8 cellular contexts compared by ENCODE assay signal in genomic region chr2:238847841-238848565, GRCh38. TPM values are rescaled to one million over a fixed set of nuclear protein-coding genes. Genes with fewer than 3 reads are reported as not detected.
DNase-seq lines count a peak whose midpoint lies in the region; ATAC-seq, FAIRE-seq and TF ChIP-seq lines count a peak whose summit lies in the region.

Gene TWIST2 (plus strand): TSS chr2:238848085. CDS start chr2:238848216, 131 bp downstream.

- dilution Hi-C loops in endothelial cell of umbilical vein (cut with MboI; ENCODE audit: extremely low pct_ligation_motif_present, low sequenced_read_pairs): no loop called here

- BruUV-seq in endothelial cell of umbilical vein (replicated peaks; lab: Mats Ljungman, UMichigan): no TSS peak

- peak within 1 kb of the TSS; percentile 35 to 61 (median 59) for H3K4me3 ChIP-seq in endothelial cell of umbilical vein (replicated peaks in 1 of 3; ENCODE audit: insufficient read depth in 1 of 3, low read depth in 1 of 3, low read length in 3 of 3)
- no peak within 1 kb of the TSS for H3K4me3 ChIP-seq in mucosa of descending colon

- H4K20me1 ChIP-seq in endothelial cell of umbilical vein (replicated peaks; ENCODE audit: control insufficient read depth, extremely low read depth, insufficient read depth, low read length): no peaks in the 10 kb centered on the region

- intact Hi-C loops in endothelial cell of umbilical vein (cut with micrococcal nuclease) (loop anchor here (1.0 to 5.0 kb wide), 3 partner anchors 16 to 554 kb away; partner anchors contain the start of gene HDAC4), mucosa of descending colon (cut with DNase I, micrococcal nuclease) (no loop called here)

- peak within 1 kb of the TSS; percentile 86 for H2AFZ ChIP-seq in endothelial cell of umbilical vein (ENCODE audit: low read depth, low read length)

- peaks cover 4% of the 10 kb centered on the region for H3K4me1 ChIP-seq in endothelial cell of umbilical vein (ENCODE audit: control insufficient read depth, extremely low read depth, insufficient read depth, low read length)
- H3K4me1 ChIP-seq in mucosa of descending colon (ENCODE audit: low read depth): no peaks in the 10 kb centered on the region

- no peaks in the 10 kb centered on the region for H3K79me2 ChIP-seq in endothelial cell of umbilical vein (ENCODE audit: control insufficient read depth, insufficient read depth, low read length)

- CTCF ChIA-PET in endothelial cell of umbilical vein (lab: Charles Lee): interaction anchor here (0.8 to 3.1 kb wide), 8 partner anchors 9 to 98 kb away, joined by 3 to 14 read pairs (median 6); no protein-coding TSS in a partner anchor

- no peak within 1 kb of the TSS for H3K27ac ChIP-seq in endothelial cell of umbilical vein (ENCODE audit: insufficient read depth, low read depth, low read length)

- no peak for TF ChIP-seq POLR2A in endothelial cell of umbilical vein (IDR thresholded peaks at IDR 0.05; ENCODE audit: low read depth, low read length)

- peak; percentile 64 for ATAC-seq in mucosa of descending colon
- no peak for ATAC-seq in GM19452 (IDR thresholded peaks at IDR 0.05; ENCODE audit: unreplicated experiment)
- ATAC-seq in HG03139 (IDR thresholded peaks at IDR 0.05; ENCODE audit: unreplicated experiment): no peak

- peak; percentile 71 for DNase-seq in A172 (ENCODE audit: low spot score)
- DNase-seq in LHCN-M2 (ENCODE audit: low read depth): peak; percentile 82
- peak; percentile 50 for DNase-seq in endothelial cell of umbilical vein (ENCODE audit: low read depth, low spot score)
- DNase-seq in mucosa of descending colon: peak in 2 of 3 donors; percentile 53 to 74
- no peak for DNase-seq in DMS53 (lab: John Stamatoyannopoulos, UW)
- no peak for DNase-seq in NK-92 (lab: John Stamatoyannopoulos, UW; ENCODE audit: unreplicated experiment)

- H3K9ac ChIP-seq in endothelial cell of umbilical vein (replicated peaks; ENCODE audit: extremely low read depth, insufficient read depth, low read length): peak within 1 kb of the TSS; percentile 27

- no peaks in the 10 kb centered on the region for H3K36me3 ChIP-seq in endothelial cell of umbilical vein (ENCODE audit: control insufficient read depth in 2 of 2, extremely low read depth in 1 of 2, insufficient read depth in 2 of 2, low read length in 2 of 2)
- H3K36me3 ChIP-seq in mucosa of descending colon (ENCODE audit: low read depth): no peaks in the 10 kb centered on the region

- peaks cover 14 to 31% of the 10 kb centered on the region in 2 experiments for H3K27me3 ChIP-seq in endothelial cell of umbilical vein (ENCODE audit: control insufficient read depth in 2 of 2, insufficient read depth in 2 of 2, low read length in 2 of 2)

- FAIRE-seq in endothelial cell of umbilical vein (lab: Jason Lieb, UNC): peak; percentile 8

- POLR2A ChIA-PET in endothelial cell of umbilical vein (lab: Charles Lee): no interaction called here

- peak within 1 kb of the TSS; percentile 73 for H3K4me2 ChIP-seq in endothelial cell of umbilical vein (ENCODE audit: insufficient read depth, low read length)

- H3K9me1 ChIP-seq in endothelial cell of umbilical vein (replicated peaks; ENCODE audit: control insufficient read depth, extremely low read depth, insufficient read depth, low read length): no peaks in the 10 kb centered on the region

- TF ChIP-seq CTCF in endothelial cell of umbilical vein (IDR thresholded peaks at IDR 0.05; ENCODE audit: extremely low read depth in 1 of 2, insufficient read depth in 1 of 2, low read depth in 1 of 2, low read length in 2 of 2) (no peak), mucosa of descending colon (IDR thresholded peaks at IDR 0.05) (no peak)

- H3K9me3 ChIP-seq in endothelial cell of umbilical vein (replicated peaks; ENCODE audit: control insufficient read depth, insufficient read depth, low read length) (no peaks in the 10 kb centered on the region), mucosa of descending colon (no peaks in the 10 kb centered on the region)

TF ChIP-seq in endothelial cell of umbilical vein, 7 proteins besides CTCF, POLR2A, EP300 and RAD21:
- no peak for TF ChIP-seq MAX (IDR thresholded peaks at IDR 0.05; ENCODE audit: insufficient read depth, insufficient read length)
- TF ChIP-seq EZH2 (IDR thresholded peaks at IDR 0.05; ENCODE audit: borderline replicate concordance, low read depth, low read length, severe bottlenecking): peak; percentile 15
- no peak for TF ChIP-seq POLR2AphosphoS5 (IDR thresholded peaks at IDR 0.05; ENCODE audit: insufficient read depth, low read depth, low read length)
- no peak for TF ChIP-seq FOS (IDR thresholded peaks at IDR 0.05; ENCODE audit: borderline replicate concordance, insufficient read depth, low read length)

RNA-seq across cellular contexts. Expression of gene TWIST2, which starts in this region (rescaled TPM):
- 32.3 and 38.8 TPM in 2 replicates for total RNA-seq in A172 (2014; rRNA removed; shearing (Covaris generic))
- total RNA-seq in LHCN-M2 (2014; rRNA removed) (26.2 and 28.5 TPM in 2 replicates), endothelial cell of umbilical vein (1.2 and 2.3 TPM in 2 replicates), mucosa of descending colon (10 to 100 TPM in 1 of 3 donors, 1 to 10 TPM in 2; 1.1 to 13.4 (median 3.1) TPM)
- 10.9 TPM for polyA plus RNA-seq in LHCN-M2 (2012)
- polyA plus RNA-seq in endothelial cell of umbilical vein: 2.7 and 3.4 TPM in 2 replicates
- polyA plus RNA-seq in endothelial cell of umbilical vein (2011; cell fraction: cytosol; rRNA removed): 2.8 TPM in 2 replicates
- 0.95 and 1.5 TPM in 2 replicates for polyA plus RNA-seq in endothelial cell of umbilical vein (2011; cell fraction: nucleus; rRNA removed)
- polyA plus RNA-seq in endothelial cell of umbilical vein (2012): 1.6 and 2.1 TPM in 2 replicates
- 0.51 and 1.4 TPM in 2 replicates for polyA minus RNA-seq in endothelial cell of umbilical vein
- polyA minus RNA-seq in endothelial cell of umbilical vein (2011; cell fraction: cytosol; rRNA and poly(A)+ RNA removed): 4.2 TPM
- polyA minus RNA-seq in endothelial cell of umbilical vein (2011; cell fraction: nucleus; rRNA and poly(A)+ RNA removed): 1.0 and 2.6 TPM in 2 replicates

Comparison
In these comparisons a context has a peak if more than half of its experiments do, and no peak if none do; other contexts are left out.
1. DNase-seq: peak in A172 (single experiment), LHCN-M2 (single experiment), endothelial cell of umbilical vein (single experiment) and mucosa of descending colon (2 of 3); none in DMS53 (single experiment) and NK-92 (single experiment).